ENCODE assay signal across 1 cellular context in the genomic region with DNA sequence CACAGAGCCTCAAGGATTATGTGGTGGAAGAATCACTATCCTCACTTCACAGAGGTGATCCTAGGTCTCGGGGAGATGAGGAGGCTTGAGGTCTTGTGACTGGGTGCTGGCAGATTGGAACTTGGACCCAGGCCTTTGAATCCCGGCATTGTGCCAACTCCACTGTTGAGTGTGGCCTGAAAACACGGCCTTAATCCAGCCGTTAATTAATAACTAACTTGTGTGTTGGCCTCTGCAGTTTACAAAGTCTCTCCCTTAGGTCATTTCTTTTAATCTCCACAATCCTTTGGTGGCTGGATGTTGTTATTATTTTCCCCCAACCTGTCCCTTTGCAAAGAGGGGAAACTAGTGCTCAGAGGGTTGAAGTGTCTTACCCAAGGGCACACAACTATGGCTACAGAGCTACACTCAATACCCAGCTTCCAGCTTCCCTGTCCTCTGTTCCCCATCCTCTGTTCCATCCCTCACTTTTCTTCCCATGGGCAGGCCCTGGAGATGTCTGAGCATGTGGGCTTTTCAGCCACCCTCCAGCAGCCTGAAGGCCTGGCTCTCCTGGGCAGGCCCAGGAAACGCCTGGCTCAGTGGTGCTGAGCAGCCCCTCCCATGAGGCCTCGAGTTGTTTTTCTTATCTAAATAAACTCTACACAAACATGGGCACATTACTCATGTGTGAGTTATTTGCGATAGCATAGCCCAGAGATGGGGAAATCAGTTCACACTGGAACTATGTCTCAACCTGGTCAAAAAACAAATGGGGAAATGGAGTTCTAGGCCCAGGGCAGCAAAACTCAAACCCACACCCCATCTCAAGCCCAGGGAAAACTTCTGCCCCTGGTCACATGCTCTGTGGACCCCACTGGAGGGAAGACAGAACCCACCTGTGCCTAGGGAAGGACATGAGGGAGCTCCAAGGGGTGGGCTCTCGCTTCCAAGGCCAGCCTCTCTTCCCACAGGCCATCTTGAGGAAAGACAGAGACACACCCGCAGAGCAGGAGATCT.
TF ChIP-seq lines count a peak whose summit lies in the region.

No MANE protein-coding gene starts in this region.

TF ChIP-seq in HepG2, 621 proteins besides CTCF, POLR2A, EP300 and RAD21 (continued from another document and continues in another):
- TF ChIP-seq, protein P1, sequence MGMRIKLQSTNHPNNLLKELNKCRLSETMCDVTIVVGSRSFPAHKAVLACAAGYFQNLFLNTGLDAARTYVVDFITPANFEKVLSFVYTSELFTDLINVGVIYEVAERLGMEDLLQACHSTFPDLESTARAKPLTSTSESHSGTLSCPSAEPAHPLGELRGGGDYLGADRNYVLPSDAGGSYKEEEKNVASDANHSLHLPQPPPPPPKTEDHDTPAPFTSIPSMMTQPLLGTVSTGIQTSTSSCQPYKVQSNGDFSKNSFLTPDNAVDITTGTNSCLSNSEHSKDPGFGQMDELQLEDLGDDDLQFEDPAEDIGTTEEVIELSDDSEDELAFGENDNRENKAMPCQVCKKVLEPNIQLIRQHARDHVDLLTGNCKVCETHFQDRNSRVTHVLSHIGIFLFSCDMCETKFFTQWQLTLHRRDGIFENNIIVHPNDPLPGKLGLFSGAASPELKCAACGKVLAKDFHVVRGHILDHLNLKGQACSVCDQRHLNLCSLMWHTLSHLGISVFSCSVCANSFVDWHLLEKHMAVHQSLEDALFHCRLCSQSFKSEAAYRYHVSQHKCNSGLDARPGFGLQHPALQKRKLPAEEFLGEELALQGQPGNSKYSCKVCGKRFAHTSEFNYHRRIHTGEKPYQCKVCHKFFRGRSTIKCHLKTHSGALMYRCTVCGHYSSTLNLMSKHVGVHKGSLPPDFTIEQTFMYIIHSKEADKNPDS (CRISPR knock-in tag; IDR thresholded peaks at IDR 0.05) = no peak
- peak in 1 of 2 experiments; percentile 23; a peak in 2 of 4 replicates for TF ChIP-seq HMGXB4 (CRISPR knock-in tag; IDR thresholded peaks at IDR 0.05; ENCODE audit: borderline replicate concordance in 1 of 2, low read depth in 1 of 2)
- no peak for TF ChIP-seq ZC3H13 (CRISPR knock-in tag; IDR thresholded peaks at IDR 0.05)
- peak; percentile 56; the same call in 1 of the 2 replicates for TF ChIP-seq ELF3 (CRISPR knock-in tag; IDR thresholded peaks at IDR 0.05)
- TF ChIP-seq FLYWCH1 (CRISPR knock-in tag; IDR thresholded peaks at IDR 0.05) = no peak
- peak; percentile 74 for TF ChIP-seq ZNF878 (CRISPR knock-in tag; IDR thresholded peaks at IDR 0.05)
- TF ChIP-seq ZNF816 (CRISPR knock-in tag; IDR thresholded peaks at IDR 0.05; ENCODE audit: borderline replicate concordance) = 0 out of 2 replicates have a peak, but pooled peaks have one; percentile 15
- TF ChIP-seq, protein P2, sequence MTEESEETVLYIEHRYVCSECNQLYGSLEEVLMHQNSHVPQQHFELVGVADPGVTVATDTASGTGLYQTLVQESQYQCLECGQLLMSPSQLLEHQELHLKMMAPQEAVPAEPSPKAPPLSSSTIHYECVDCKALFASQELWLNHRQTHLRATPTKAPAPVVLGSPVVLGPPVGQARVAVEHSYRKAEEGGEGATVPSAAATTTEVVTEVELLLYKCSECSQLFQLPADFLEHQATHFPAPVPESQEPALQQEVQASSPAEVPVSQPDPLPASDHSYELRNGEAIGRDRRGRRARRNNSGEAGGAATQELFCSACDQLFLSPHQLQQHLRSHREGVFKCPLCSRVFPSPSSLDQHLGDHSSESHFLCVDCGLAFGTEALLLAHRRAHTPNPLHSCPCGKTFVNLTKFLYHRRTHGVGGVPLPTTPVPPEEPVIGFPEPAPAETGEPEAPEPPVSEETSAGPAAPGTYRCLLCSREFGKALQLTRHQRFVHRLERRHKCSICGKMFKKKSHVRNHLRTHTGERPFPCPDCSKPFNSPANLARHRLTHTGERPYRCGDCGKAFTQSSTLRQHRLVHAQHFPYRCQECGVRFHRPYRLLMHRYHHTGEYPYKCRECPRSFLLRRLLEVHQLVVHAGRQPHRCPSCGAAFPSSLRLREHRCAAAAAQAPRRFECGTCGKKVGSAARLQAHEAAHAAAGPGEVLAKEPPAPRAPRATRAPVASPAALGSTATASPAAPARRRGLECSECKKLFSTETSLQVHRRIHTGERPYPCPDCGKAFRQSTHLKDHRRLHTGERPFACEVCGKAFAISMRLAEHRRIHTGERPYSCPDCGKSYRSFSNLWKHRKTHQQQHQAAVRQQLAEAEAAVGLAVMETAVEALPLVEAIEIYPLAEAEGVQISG (CRISPR knock-in tag; IDR thresholded peaks at IDR 0.05) = peak; percentile 52; the same call in 1 of the 2 replicates
- no peak for TF ChIP-seq TMF1 (CRISPR knock-in tag; IDR thresholded peaks at IDR 0.05; ENCODE audit: low read depth)
- no peak for TF ChIP-seq MTA3 (CRISPR knock-in tag; IDR thresholded peaks at IDR 0.05)
- TF ChIP-seq, protein P3, sequence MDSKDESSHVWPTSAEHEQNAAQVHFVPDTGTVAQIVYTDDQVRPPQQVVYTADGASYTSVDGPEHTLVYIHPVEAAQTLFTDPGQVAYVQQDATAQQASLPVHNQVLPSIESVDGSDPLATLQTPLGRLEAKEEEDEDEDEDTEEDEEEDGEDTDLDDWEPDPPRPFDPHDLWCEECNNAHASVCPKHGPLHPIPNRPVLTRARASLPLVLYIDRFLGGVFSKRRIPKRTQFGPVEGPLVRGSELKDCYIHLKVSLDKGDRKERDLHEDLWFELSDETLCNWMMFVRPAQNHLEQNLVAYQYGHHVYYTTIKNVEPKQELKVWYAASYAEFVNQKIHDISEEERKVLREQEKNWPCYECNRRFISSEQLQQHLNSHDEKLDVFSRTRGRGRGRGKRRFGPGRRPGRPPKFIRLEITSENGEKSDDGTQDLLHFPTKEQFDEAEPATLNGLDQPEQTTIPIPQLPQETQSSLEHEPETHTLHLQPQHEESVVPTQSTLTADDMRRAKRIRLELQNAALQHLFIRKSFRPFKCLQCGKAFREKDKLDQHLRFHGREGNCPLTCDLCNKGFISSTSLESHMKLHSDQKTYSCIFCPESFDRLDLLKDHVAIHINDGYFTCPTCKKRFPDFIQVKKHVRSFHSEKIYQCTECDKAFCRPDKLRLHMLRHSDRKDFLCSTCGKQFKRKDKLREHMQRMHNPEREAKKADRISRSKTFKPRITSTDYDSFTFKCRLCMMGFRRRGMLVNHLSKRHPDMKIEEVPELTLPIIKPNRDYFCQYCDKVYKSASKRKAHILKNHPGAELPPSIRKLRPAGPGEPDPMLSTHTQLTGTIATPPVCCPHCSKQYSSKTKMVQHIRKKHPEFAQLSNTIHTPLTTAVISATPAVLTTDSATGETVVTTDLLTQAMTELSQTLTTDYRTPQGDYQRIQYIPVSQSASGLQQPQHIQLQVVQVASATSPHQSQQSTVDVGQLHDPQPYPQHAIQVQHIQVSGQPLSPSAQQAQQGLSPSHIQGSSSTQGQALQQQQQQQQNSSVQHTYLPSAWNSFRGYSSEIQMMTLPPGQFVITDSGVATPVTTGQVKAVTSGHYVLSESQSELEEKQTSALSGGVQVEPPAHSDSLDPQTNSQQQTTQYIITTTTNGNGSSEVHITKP (CRISPR knock-in tag; IDR thresholded peaks at IDR 0.05; ENCODE audit: low read depth) = no peak
- TF ChIP-seq ATF1 (CRISPR knock-in tag; IDR thresholded peaks at IDR 0.05) = no peak
- TF ChIP-seq ZNF782 (CRISPR knock-in tag; IDR thresholded peaks at IDR 0.05; ENCODE audit: borderline replicate concordance) = no peak
- peak; percentile 84 for TF ChIP-seq HNF4G (IDR thresholded peaks at IDR 0.05; ENCODE audit: borderline replicate concordance, low read depth, low read length)
- peak; percentile 78; the same call in 1 of the 2 replicates for TF ChIP-seq HNF4G (CRISPR knock-in tag; IDR thresholded peaks at IDR 0.05; ENCODE audit: borderline replicate concordance, low read depth)
- no peak for TF ChIP-seq AGO1 (IDR thresholded peaks at IDR 0.05; ENCODE audit: low read depth, low read length, poor library complexity, severe bottlenecking)
- no peak for TF ChIP-seq ZMYM2 (CRISPR knock-in tag; IDR thresholded peaks at IDR 0.05)
- no peak for TF ChIP-seq ZNF563 (CRISPR knock-in tag; IDR thresholded peaks at IDR 0.05)
- TF ChIP-seq RFX3 (CRISPR knock-in tag; IDR thresholded peaks at IDR 0.05) = no peak
- TF ChIP-seq SKI (IDR thresholded peaks at IDR 0.05; ENCODE audit: partially characterized antibody) = no peak
- TF ChIP-seq ATF7-NPFF (CRISPR knock-in tag; IDR thresholded peaks at IDR 0.05; ENCODE audit: low read depth) = no peak; the same call in none of the 2 replicates
- TF ChIP-seq RAD51 (IDR thresholded peaks at IDR 0.05; ENCODE audit: borderline replicate concordance) = no peak
- TF ChIP-seq ZNF383 (CRISPR knock-in tag; IDR thresholded peaks at IDR 0.05; ENCODE audit: borderline replicate concordance) = no peak
- no peak for TF ChIP-seq ZNF382 (CRISPR knock-in tag; IDR thresholded peaks at IDR 0.05; ENCODE audit: borderline replicate concordance)
- no peak for TF ChIP-seq MYNN (CRISPR knock-in tag; IDR thresholded peaks at IDR 0.05; ENCODE audit: low read depth)
- TF ChIP-seq RBFOX2 (IDR thresholded peaks at IDR 0.05; ENCODE audit: low read depth, low read length) = peak; percentile 56; the same call in 1 of the 2 replicates
- no peak for TF ChIP-seq PAX8 (CRISPR knock-in tag; IDR thresholded peaks at IDR 0.05; ENCODE audit: borderline replicate concordance)
- TF ChIP-seq GMEB2 (CRISPR knock-in tag; IDR thresholded peaks at IDR 0.05; ENCODE audit: low read depth) = no peak
- TF ChIP-seq ZNF709 (CRISPR knock-in tag; IDR thresholded peaks at IDR 0.05) = peak; percentile 81
- TF ChIP-seq PHF8 (CRISPR knock-in tag; IDR thresholded peaks at IDR 0.05) = peak; percentile 2; the same call in 1 of the 2 replicates
- TF ChIP-seq SMAD3 (CRISPR knock-in tag; IDR thresholded peaks at IDR 0.05) = no peak
- no peak for TF ChIP-seq ZSCAN5A (CRISPR knock-in tag; IDR thresholded peaks at IDR 0.05; ENCODE audit: borderline replicate concordance)
- TF ChIP-seq, protein P4, sequence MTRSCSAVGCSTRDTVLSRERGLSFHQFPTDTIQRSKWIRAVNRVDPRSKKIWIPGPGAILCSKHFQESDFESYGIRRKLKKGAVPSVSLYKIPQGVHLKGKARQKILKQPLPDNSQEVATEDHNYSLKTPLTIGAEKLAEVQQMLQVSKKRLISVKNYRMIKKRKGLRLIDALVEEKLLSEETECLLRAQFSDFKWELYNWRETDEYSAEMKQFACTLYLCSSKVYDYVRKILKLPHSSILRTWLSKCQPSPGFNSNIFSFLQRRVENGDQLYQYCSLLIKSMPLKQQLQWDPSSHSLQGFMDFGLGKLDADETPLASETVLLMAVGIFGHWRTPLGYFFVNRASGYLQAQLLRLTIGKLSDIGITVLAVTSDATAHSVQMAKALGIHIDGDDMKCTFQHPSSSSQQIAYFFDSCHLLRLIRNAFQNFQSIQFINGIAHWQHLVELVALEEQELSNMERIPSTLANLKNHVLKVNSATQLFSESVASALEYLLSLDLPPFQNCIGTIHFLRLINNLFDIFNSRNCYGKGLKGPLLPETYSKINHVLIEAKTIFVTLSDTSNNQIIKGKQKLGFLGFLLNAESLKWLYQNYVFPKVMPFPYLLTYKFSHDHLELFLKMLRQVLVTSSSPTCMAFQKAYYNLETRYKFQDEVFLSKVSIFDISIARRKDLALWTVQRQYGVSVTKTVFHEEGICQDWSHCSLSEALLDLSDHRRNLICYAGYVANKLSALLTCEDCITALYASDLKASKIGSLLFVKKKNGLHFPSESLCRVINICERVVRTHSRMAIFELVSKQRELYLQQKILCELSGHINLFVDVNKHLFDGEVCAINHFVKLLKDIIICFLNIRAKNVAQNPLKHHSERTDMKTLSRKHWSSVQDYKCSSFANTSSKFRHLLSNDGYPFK (CRISPR knock-in tag; IDR thresholded peaks at IDR 0.05; ENCODE audit: borderline replicate concordance) = peak; percentile 43; the same call in 1 of the 2 replicates
- TF ChIP-seq ZNF772 (CRISPR knock-in tag; IDR thresholded peaks at IDR 0.05) = 0 out of 2 replicates have a peak, but pooled peaks have one; percentile 28
- TF ChIP-seq KLF6 (CRISPR knock-in tag; IDR thresholded peaks at IDR 0.05) = 0 out of 2 replicates have a peak, but pooled peaks have one; percentile 44
- peak; percentile 14; the same call in 1 of the 2 replicates for TF ChIP-seq ZNF292 (CRISPR knock-in tag; IDR thresholded peaks at IDR 0.05; ENCODE audit: borderline replicate concordance, low read depth)
- TF ChIP-seq RFX1 (IDR thresholded peaks at IDR 0.05) = no peak
- no peak for TF ChIP-seq SRSF9 (IDR thresholded peaks at IDR 0.05; ENCODE audit: borderline replicate concordance, insufficient read depth, low read depth, low read length, poor library complexity, severe bottlenecking)
- TF ChIP-seq MLX (CRISPR knock-in tag; IDR thresholded peaks at IDR 0.05) = 0 out of 2 replicates have a peak, but pooled peaks have one; percentile 56
